In the genomic region with DNA sequence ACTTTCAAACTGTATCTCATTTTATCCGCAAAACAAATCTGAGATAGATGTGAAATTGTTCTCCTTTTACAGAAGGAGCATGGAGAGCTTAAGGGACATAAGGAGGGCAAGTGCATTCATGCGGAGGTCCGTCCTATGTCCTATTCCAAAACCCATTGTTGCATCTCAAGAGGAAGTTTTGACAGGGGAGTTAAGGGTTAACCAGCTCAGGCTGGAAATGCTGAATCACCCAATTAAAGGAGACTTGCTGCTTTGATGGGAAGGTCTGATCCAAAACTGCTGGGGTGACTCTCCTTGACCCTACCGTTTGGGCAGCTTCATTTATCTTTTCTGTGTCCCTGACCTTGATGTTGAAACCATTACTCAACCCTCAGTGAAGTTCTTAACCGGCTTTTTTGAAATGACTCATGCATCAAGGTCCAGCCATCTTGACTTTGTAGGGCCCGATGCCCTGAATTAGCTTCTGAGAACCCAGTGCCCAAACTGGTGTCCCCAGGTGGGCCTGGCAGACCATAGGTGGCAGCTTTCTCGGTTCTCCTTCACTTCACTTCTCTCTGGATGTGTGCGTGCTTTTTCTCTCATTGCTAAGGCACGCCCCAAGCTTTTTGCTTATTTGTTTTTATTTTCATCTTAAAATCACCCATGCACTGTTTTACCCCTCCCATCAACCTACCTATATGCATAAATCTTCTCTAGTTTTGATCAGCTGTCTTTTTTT, we compare ENCODE assay signal across 1 cellular context.
TF ChIP-seq lines count a peak whose summit lies in the region.

No MANE protein-coding gene starts in this region.

TF ChIP-seq in K562, 482 proteins besides CTCF, POLR2A, EP300 and RAD21 (continued from another document and continues in another):
- TF ChIP-seq, protein P1, sequence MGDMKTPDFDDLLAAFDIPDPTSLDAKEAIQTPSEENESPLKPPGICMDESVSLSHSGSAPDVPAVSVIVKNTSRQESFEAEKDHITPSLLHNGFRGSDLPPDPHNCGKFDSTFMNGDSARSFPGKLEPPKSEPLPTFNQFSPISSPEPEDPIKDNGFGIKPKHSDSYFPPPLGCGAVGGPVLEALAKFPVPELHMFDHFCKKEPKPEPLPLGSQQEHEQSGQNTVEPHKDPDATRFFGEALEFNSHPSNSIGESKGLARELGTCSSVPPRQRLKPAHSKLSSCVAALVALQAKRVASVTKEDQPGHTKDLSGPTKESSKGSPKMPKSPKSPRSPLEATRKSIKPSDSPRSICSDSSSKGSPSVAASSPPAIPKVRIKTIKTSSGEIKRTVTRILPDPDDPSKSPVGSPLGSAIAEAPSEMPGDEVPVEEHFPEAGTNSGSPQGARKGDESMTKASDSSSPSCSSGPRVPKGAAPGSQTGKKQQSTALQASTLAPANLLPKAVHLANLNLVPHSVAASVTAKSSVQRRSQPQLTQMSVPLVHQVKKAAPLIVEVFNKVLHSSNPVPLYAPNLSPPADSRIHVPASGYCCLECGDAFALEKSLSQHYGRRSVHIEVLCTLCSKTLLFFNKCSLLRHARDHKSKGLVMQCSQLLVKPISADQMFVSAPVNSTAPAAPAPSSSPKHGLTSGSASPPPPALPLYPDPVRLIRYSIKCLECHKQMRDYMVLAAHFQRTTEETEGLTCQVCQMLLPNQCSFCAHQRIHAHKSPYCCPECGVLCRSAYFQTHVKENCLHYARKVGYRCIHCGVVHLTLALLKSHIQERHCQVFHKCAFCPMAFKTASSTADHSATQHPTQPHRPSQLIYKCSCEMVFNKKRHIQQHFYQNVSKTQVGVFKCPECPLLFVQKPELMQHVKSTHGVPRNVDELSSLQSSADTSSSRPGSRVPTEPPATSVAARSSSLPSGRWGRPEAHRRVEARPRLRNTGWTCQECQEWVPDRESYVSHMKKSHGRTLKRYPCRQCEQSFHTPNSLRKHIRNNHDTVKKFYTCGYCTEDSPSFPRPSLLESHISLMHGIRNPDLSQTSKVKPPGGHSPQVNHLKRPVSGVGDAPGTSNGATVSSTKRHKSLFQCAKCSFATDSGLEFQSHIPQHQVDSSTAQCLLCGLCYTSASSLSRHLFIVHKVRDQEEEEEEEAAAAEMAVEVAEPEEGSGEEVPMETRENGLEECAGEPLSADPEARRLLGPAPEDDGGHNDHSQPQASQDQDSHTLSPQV (IDR thresholded peaks at IDR 0.05): no peak
- TF ChIP-seq RBM17 (IDR thresholded peaks at IDR 0.05; ENCODE audit: borderline replicate concordance, low read depth, low read length): no peak
- TF ChIP-seq SRF (CRISPR knock-in tag; IDR thresholded peaks at IDR 0.05): no peak
- TF ChIP-seq, protein P2, sequence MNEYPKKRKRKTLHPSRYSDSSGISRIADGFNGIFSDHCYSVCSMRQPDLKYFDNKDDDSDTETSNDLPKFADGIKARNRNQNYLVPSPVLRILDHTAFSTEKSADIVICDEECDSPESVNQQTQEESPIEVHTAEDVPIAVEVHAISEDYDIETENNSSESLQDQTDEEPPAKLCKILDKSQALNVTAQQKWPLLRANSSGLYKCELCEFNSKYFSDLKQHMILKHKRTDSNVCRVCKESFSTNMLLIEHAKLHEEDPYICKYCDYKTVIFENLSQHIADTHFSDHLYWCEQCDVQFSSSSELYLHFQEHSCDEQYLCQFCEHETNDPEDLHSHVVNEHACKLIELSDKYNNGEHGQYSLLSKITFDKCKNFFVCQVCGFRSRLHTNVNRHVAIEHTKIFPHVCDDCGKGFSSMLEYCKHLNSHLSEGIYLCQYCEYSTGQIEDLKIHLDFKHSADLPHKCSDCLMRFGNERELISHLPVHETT (CRISPR knock-in tag; conservative IDR thresholded peaks at IDR 0.05 in 1 of 2, IDR thresholded peaks at IDR 0.05 in 1 of 2): peak in 1 of 2 experiments; percentile 72; a peak in 2 of 4 replicates
- TF ChIP-seq NCOA1 (IDR thresholded peaks at IDR 0.05; ENCODE audit: low read depth): no peak
- TF ChIP-seq, protein P3, sequence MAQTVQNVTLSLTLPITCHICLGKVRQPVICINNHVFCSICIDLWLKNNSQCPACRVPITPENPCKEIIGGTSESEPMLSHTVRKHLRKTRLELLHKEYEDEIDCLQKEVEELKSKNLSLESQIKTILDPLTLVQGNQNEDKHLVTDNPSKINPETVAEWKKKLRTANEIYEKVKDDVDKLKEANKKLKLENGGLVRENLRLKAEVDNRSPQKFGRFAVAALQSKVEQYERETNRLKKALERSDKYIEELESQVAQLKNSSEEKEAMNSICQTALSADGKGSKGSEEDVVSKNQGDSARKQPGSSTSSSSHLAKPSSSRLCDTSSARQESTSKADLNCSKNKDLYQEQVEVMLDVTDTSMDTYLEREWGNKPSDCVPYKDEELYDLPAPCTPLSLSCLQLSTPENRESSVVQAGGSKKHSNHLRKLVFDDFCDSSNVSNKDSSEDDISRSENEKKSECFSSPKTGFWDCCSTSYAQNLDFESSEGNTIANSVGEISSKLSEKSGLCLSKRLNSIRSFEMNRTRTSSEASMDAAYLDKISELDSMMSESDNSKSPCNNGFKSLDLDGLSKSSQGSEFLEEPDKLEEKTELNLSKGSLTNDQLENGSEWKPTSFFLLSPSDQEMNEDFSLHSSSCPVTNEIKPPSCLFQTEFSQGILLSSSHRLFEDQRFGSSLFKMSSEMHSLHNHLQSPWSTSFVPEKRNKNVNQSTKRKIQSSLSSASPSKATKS (CRISPR knock-in tag; IDR thresholded peaks at IDR 0.05): no peak
- TF ChIP-seq TEAD4 (IDR thresholded peaks at IDR 0.05; ENCODE audit: low read length): peak; percentile 72
- no peak for TF ChIP-seq TEAD4 (CRISPR knock-in tag; IDR thresholded peaks at IDR 0.05; ENCODE audit: borderline replicate concordance)
- TF ChIP-seq, protein P4, sequence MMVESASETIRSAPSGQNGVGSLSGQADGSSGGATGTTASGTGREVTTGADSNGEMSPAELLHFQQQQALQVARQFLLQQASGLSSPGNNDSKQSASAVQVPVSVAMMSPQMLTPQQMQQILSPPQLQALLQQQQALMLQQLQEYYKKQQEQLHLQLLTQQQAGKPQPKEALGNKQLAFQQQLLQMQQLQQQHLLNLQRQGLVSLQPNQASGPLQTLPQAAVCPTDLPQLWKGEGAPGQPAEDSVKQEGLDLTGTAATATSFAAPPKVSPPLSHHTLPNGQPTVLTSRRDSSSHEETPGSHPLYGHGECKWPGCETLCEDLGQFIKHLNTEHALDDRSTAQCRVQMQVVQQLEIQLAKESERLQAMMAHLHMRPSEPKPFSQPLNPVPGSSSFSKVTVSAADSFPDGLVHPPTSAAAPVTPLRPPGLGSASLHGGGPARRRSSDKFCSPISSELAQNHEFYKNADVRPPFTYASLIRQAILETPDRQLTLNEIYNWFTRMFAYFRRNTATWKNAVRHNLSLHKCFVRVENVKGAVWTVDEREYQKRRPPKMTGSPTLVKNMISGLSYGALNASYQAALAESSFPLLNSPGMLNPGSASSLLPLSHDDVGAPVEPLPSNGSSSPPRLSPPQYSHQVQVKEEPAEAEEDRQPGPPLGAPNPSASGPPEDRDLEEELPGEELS (CRISPR knock-in tag; IDR thresholded peaks at IDR 0.05; ENCODE audit: borderline replicate concordance): no peak
- TF ChIP-seq ZSCAN29 (IDR thresholded peaks at IDR 0.05): no peak
- TF ChIP-seq RFX7 (CRISPR knock-in tag; IDR thresholded peaks at IDR 0.05): 0 out of 2 replicates have a peak, but pooled peaks have one; percentile 25
- peak; percentile 99 for TF ChIP-seq FOSL1 (tag; conservative IDR thresholded peaks at IDR 0.05)
- TF ChIP-seq KLF6 (CRISPR knock-in tag; IDR thresholded peaks at IDR 0.05; ENCODE audit: borderline replicate concordance): peak; percentile 74; the same call in 1 of the 2 replicates
- TF ChIP-seq, protein P5, sequence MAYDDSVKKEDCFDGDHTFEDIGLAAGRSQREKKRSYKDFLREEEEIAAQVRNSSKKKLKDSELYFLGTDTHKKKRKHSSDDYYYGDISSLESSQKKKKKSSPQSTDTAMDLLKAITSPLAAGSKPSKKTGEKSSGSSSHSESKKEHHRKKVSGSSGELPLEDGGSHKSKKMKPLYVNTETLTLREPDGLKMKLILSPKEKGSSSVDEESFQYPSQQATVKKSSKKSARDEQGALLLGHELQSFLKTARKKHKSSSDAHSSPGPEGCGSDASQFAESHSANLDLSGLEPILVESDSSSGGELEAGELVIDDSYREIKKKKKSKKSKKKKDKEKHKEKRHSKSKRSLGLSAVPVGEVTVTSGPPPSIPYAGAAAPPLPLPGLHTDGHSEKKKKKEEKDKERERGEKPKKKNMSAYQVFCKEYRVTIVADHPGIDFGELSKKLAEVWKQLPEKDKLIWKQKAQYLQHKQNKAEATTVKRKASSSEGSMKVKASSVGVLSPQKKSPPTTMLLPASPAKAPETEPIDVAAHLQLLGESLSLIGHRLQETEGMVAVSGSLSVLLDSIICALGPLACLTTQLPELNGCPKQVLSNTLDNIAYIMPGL (CRISPR knock-in tag; IDR thresholded peaks at IDR 0.05): no peak
- no peak for TF ChIP-seq BCOR (IDR thresholded peaks at IDR 0.05)
- TF ChIP-seq, protein P6, sequence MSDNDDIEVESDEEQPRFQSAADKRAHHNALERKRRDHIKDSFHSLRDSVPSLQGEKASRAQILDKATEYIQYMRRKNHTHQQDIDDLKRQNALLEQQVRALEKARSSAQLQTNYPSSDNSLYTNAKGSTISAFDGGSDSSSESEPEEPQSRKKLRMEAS (CRISPR knock-in tag; IDR thresholded peaks at IDR 0.05): no peak
- TF ChIP-seq CBX2 (IDR thresholded peaks at IDR 0.05; ENCODE audit: insufficient read depth, low read length, poor library complexity, severe bottlenecking): no peak
- TF ChIP-seq SIN3A (IDR thresholded peaks at IDR 0.05; ENCODE audit: borderline replicate concordance in 2 of 2, control insufficient read depth in 1 of 2, low read depth in 2 of 2, low read length in 2 of 2): no peak
- TF ChIP-seq, protein P7, sequence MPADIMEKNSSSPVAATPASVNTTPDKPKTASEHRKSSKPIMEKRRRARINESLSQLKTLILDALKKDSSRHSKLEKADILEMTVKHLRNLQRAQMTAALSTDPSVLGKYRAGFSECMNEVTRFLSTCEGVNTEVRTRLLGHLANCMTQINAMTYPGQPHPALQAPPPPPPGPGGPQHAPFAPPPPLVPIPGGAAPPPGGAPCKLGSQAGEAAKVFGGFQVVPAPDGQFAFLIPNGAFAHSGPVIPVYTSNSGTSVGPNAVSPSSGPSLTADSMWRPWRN (IDR thresholded peaks at IDR 0.05; ENCODE audit: low read depth): no peak
- TF ChIP-seq, protein P8, sequence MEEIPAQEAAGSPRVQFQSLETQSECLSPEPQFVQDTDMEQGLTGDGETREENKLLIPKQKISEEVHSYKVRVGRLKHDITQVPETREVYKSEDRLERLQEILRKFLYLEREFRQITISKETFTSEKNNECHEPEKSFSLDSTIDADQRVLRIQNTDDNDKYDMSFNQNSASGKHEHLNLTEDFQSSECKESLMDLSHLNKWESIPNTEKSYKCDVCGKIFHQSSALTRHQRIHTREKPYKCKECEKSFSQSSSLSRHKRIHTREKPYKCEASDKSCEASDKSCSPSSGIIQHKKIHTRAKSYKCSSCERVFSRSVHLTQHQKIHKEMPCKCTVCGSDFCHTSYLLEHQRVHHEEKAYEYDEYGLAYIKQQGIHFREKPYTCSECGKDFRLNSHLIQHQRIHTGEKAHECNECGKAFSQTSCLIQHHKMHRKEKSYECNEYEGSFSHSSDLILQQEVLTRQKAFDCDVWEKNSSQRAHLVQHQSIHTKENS (CRISPR knock-in tag; IDR thresholded peaks at IDR 0.05): no peak
- peak; percentile 90 for TF ChIP-seq MTA1 (IDR thresholded peaks at IDR 0.05; ENCODE audit: borderline replicate concordance)
- TF ChIP-seq NR2C2 (CRISPR knock-in tag; IDR thresholded peaks at IDR 0.05): 0 out of 2 replicates have a peak, but pooled peaks have one; percentile 61
- TF ChIP-seq NR2C2 (tag; IDR thresholded peaks at IDR 0.05): peak; percentile 96
- TF ChIP-seq, protein P9, sequence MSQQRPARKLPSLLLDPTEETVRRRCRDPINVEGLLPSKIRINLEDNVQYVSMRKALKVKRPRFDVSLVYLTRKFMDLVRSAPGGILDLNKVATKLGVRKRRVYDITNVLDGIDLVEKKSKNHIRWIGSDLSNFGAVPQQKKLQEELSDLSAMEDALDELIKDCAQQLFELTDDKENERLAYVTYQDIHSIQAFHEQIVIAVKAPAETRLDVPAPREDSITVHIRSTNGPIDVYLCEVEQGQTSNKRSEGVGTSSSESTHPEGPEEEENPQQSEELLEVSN (IDR thresholded peaks at IDR 0.05; ENCODE audit: borderline replicate concordance in 1 of 2, extremely low read depth in 1 of 2, insufficient read depth in 1 of 2, insufficient read length in 1 of 2, low read depth in 1 of 2, low read length in 1 of 2, poor library complexity in 1 of 2, severe bottlenecking in 1 of 2): peak in 1 of 2 experiments; percentile 19
- TF ChIP-seq ZNF316 (IDR thresholded peaks at IDR 0.05): peak; percentile 100
- no peak; the same call in 1 of the 2 replicates for TF ChIP-seq OTX1 (CRISPR knock-in tag; IDR thresholded peaks at IDR 0.05)
- no peak for TF ChIP-seq KDM1A (IDR thresholded peaks at IDR 0.05)
- TF ChIP-seq ATF1 (CRISPR knock-in tag; IDR thresholded peaks at IDR 0.05): no peak
- peak; percentile 84 for TF ChIP-seq ATF1 (tag; IDR thresholded peaks at IDR 0.05)
- no peak for TF ChIP-seq CCAR2 (IDR thresholded peaks at IDR 0.05; ENCODE audit: low read depth, low read length)
- TF ChIP-seq KHSRP (IDR thresholded peaks at IDR 0.05): no peak
- no peak for TF ChIP-seq CREM (IDR thresholded peaks at IDR 0.05; ENCODE audit: low read depth)
- no peak for TF ChIP-seq WHSC1 (IDR thresholded peaks at IDR 0.05; ENCODE audit: low read length)
- TF ChIP-seq KAT2B (IDR thresholded peaks at IDR 0.05; ENCODE audit: low read depth, low read length): no peak
- TF ChIP-seq EWSR1 (IDR thresholded peaks at IDR 0.05; ENCODE audit: borderline replicate concordance, low read depth, partially characterized antibody): no peak
- peak; percentile 86 for TF ChIP-seq NFE2L1 (tag; IDR thresholded peaks at IDR 0.05; ENCODE audit: borderline replicate concordance, low read depth)
- no peak for TF ChIP-seq POLR2B (IDR thresholded peaks at IDR 0.05; ENCODE audit: low read depth, partially characterized antibody)
- TF ChIP-seq, protein P10, sequence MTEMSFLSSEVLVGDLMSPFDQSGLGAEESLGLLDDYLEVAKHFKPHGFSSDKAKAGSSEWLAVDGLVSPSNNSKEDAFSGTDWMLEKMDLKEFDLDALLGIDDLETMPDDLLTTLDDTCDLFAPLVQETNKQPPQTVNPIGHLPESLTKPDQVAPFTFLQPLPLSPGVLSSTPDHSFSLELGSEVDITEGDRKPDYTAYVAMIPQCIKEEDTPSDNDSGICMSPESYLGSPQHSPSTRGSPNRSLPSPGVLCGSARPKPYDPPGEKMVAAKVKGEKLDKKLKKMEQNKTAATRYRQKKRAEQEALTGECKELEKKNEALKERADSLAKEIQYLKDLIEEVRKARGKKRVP (CRISPR knock-in tag; IDR thresholded peaks at IDR 0.05): peak; percentile 67
- TF ChIP-seq ZNF324 (CRISPR knock-in tag; IDR thresholded peaks at IDR 0.05): no peak
- TF ChIP-seq, protein P11, sequence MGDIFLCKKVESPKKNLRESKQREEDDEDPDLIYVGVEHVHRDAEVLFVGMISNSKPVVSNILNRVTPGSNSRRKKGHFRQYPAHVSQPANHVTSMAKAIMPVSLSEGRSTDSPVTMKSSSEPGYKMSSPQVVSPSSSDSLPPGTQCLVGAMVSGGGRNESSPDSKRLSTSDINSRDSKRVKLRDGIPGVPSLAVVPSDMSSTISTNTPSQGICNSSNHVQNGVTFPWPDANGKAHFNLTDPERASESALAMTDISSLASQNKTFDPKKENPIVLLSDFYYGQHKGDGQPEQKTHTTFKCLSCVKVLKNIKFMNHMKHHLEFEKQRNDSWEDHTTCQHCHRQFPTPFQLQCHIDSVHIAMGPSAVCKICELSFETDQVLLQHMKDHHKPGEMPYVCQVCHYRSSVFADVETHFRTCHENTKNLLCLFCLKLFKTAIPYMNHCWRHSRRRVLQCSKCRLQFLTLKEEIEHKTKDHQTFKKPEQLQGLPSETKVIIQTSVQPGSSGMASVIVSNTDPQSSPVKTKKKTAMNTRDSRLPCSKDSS (IDR thresholded peaks at IDR 0.05; ENCODE audit: low read depth, partially characterized antibody): no peak
- TF ChIP-seq ZNF780A (CRISPR knock-in tag; IDR thresholded peaks at IDR 0.05): no peak
- no peak for TF ChIP-seq ZFP30 (CRISPR knock-in tag; IDR thresholded peaks at IDR 0.05; ENCODE audit: borderline replicate concordance)
- no peak for TF ChIP-seq ZKSCAN3 (CRISPR knock-in tag; IDR thresholded peaks at IDR 0.05)
- no peak for TF ChIP-seq PRPF4 (IDR thresholded peaks at IDR 0.05; ENCODE audit: insufficient read depth, low read depth, low read length, poor library complexity, severe bottlenecking)
